Comparison of ENCODE assay signal across 9 cellular contexts in genomic region chr11:113991170-113991569, GRCh38. TPM values are rescaled to one million over a fixed set of nuclear protein-coding genes. Genes with fewer than 3 reads are reported as not detected.
DNase-seq lines count a peak whose midpoint lies in the region; ATAC-seq, FAIRE-seq and TF ChIP-seq lines count a peak whose summit lies in the region.
"Had no signal": no experiment of that assay in that cellular context is flagged by ENCODE, and none has a peak within 500 bp of the region (broad histone marks: within the 10 kb centered on the region; RNA-seq: fewer than 3 reads in every experiment).

No MANE protein-coding gene starts in this region.

- H3K36me3 Mint-ChIP-seq in neural crest cell (ENCODE audit: low read depth), result no peaks in the 10 kb centered on the region
- H3K36me3 Mint-ChIP-seq: natural killer cell had no signal

- H3K27ac ChIP-seq in endothelial cell of umbilical vein (ENCODE audit: insufficient read depth, low read depth, low read length), result no peak overlapping the region
- H3K27ac ChIP-seq in spleen, result no peak overlapping the region

- H4K20me1 ChIP-seq in endothelial cell of umbilical vein (replicated peaks; ENCODE audit: control insufficient read depth, extremely low read depth, insufficient read depth, low read length), result no peaks in the 10 kb centered on the region

- ATAC-seq in GM21786 (IDR thresholded peaks at IDR 0.05; ENCODE audit: unreplicated experiment), result no peak
- ATAC-seq: natural killer cell had no signal

- no peaks in the 10 kb centered on the region for H3K9me3 ChIP-seq in endothelial cell of umbilical vein (replicated peaks; ENCODE audit: control insufficient read depth, insufficient read depth, low read length)
- no peaks in the 10 kb centered on the region for H3K9me3 ChIP-seq in spleen

- POLR2A ChIA-PET in endothelial cell of umbilical vein (lab: Charles Lee), result no interaction called here

- intact Hi-C loops in endothelial cell of umbilical vein (cut with micrococcal nuclease), result loop anchor here (2.0 to 5.0 kb wide), 2 partner anchors 94 to 184 kb away; no protein-coding TSS in a partner anchor
- intact Hi-C loops in spleen (cut with DNase I; ENCODE audit: low total_unique reads), result loop anchor here (5.0 kb wide), 1 partner anchor 271 kb away; no protein-coding TSS in a partner anchor

- no peaks in the 10 kb centered on the region for H3K36me3 ChIP-seq in endothelial cell of umbilical vein (ENCODE audit: control insufficient read depth in 2 of 2, extremely low read depth in 1 of 2, insufficient read depth in 2 of 2, low read length in 2 of 2)
- H3K36me3 ChIP-seq in spleen, result no peaks in the 10 kb centered on the region

- DNase-seq in HCEC 1CT (peak; percentile 29), OCI-M1 (lab: John Stamatoyannopoulos, UW) (peak; percentile 74), endothelial cell of umbilical vein (ENCODE audit: low read depth, low spot score) (peak; percentile 38), neural crest cell (ENCODE audit: low read depth, low spot score) (peak; percentile 65), spleen (no peak), NCI-H1092 (lab: John Stamatoyannopoulos, UW) (no peak)
- DNase-seq: natural killer cell, NCI-H1930 had no signal

- H3K4me3 ChIP-seq in endothelial cell of umbilical vein (replicated peaks in 1 of 3; ENCODE audit: insufficient read depth in 1 of 3, low read depth in 1 of 3, low read length in 3 of 3), result no peak overlapping the region
- no peak overlapping the region for H3K4me3 ChIP-seq in spleen

- no peak for TF ChIP-seq CTCF in endothelial cell of umbilical vein (IDR thresholded peaks at IDR 0.05; ENCODE audit: extremely low read depth in 1 of 2, insufficient read depth in 1 of 2, low read depth in 1 of 2, low read length in 2 of 2)
- no peak for TF ChIP-seq CTCF in neural crest cell (conservative IDR thresholded peaks at IDR 0.05)
- no peak for TF ChIP-seq CTCF in spleen (IDR thresholded peaks at IDR 0.05 in 8 of 11, conservative IDR thresholded peaks at IDR 0.05 in 3 of 11)

- 12 to 24% (median 21%) methylated on average over 4 of the region's 4 CpGs for WGBS in spleen, 5 donors

- no peak overlapping the region for H3K9ac ChIP-seq in endothelial cell of umbilical vein (replicated peaks; ENCODE audit: extremely low read depth, insufficient read depth, low read length)

- no peak overlapping the region for H3K4me3 Mint-ChIP-seq in neural crest cell
- H3K4me3 Mint-ChIP-seq: natural killer cell had no signal

- no peaks in the 10 kb centered on the region for H3K9me1 ChIP-seq in endothelial cell of umbilical vein (replicated peaks; ENCODE audit: control insufficient read depth, extremely low read depth, insufficient read depth, low read length)

- BruUV-seq in endothelial cell of umbilical vein (replicated peaks; lab: Mats Ljungman, UMichigan), result no TSS peak

- dilution Hi-C loops in endothelial cell of umbilical vein (cut with MboI; ENCODE audit: extremely low pct_ligation_motif_present, low sequenced_read_pairs), result no loop called here

- H3K4me2 ChIP-seq in endothelial cell of umbilical vein (ENCODE audit: insufficient read depth, low read length), result no peak overlapping the region

- TF ChIP-seq POLR2A in endothelial cell of umbilical vein (IDR thresholded peaks at IDR 0.05; ENCODE audit: low read depth, low read length) (no peak), spleen (IDR thresholded peaks at IDR 0.05) (no peak)

- no peaks in the 10 kb centered on the region for H3K9me3 Mint-ChIP-seq in neural crest cell
- H3K9me3 Mint-ChIP-seq: natural killer cell had no signal

- CTCF ChIA-PET in endothelial cell of umbilical vein (lab: Charles Lee), result interaction anchor here (0.6 to 19.6 kb wide), 6 partner anchors 30 to 289 kb away, joined by 3 to 539 read pairs (median 3); no protein-coding TSS in a partner anchor

- peaks cover 0 to 4% of the 10 kb centered on the region in 2 experiments for H3K27me3 ChIP-seq in endothelial cell of umbilical vein (ENCODE audit: control insufficient read depth in 2 of 2, insufficient read depth in 2 of 2, low read length in 2 of 2)
- H3K27me3 ChIP-seq in spleen (replicated peaks in 1 of 7), result peaks cover 0 to 64% (median 0%) of the 10 kb centered on the region in 7 donors

- H3K79me2 ChIP-seq in endothelial cell of umbilical vein (ENCODE audit: control insufficient read depth, insufficient read depth, low read length), result no peaks in the 10 kb centered on the region

- no peak overlapping the region for H3K27ac Mint-ChIP-seq in neural crest cell (ENCODE audit: unreplicated experiment)
- H3K27ac Mint-ChIP-seq: natural killer cell had no signal

- peaks cover 17% of the 10 kb centered on the region for H3K4me1 Mint-ChIP-seq in neural crest cell
- H3K4me1 Mint-ChIP-seq: natural killer cell had no signal

- peaks cover 33% of the 10 kb centered on the region for H3K27me3 Mint-ChIP-seq in neural crest cell (ENCODE audit: low read depth)

- H2AFZ ChIP-seq in endothelial cell of umbilical vein (ENCODE audit: low read depth, low read length), result no peak overlapping the region

- FAIRE-seq in endothelial cell of umbilical vein (lab: Jason Lieb, UNC), result peak; percentile 66

- no peaks in the 10 kb centered on the region for H3K4me1 ChIP-seq in endothelial cell of umbilical vein (ENCODE audit: control insufficient read depth, extremely low read depth, insufficient read depth, low read length)
- H3K4me1 ChIP-seq in spleen, result peaks cover 0 to 7% (median 0%) of the 10 kb centered on the region in 6 donors

TF ChIP-seq in endothelial cell of umbilical vein, 7 proteins besides CTCF, POLR2A, EP300 and RAD21:
- TF ChIP-seq JUN (IDR thresholded peaks at IDR 0.05; ENCODE audit: borderline replicate concordance, insufficient read depth, insufficient read length, low read depth), result no peak
- TF ChIP-seq EZH2 (IDR thresholded peaks at IDR 0.05; ENCODE audit: borderline replicate concordance, low read depth, low read length, severe bottlenecking), result no peak
- no peak for TF ChIP-seq GATA2 (IDR thresholded peaks at IDR 0.05; ENCODE audit: insufficient read depth, insufficient read length, low read depth, low read length)
- no peak for TF ChIP-seq POLR2AphosphoS5 (IDR thresholded peaks at IDR 0.05; ENCODE audit: insufficient read depth, low read depth, low read length)
- no peak for TF ChIP-seq FOS (IDR thresholded peaks at IDR 0.05; ENCODE audit: borderline replicate concordance, insufficient read depth, low read length)
- TF ChIP-seq MYC (IDR thresholded peaks at IDR 0.05; ENCODE audit: low read depth, low read length), result no peak
- no peak for TF ChIP-seq MAX (IDR thresholded peaks at IDR 0.05; ENCODE audit: insufficient read depth, insufficient read length)

RNA-seq across cellular contexts. Expression of gene HTR3A, which starts 16.3 kb away (rescaled TPM):
- total RNA-seq in endothelial cell of umbilical vein, result not detected in 2 replicates
- polyA plus RNA-seq in endothelial cell of umbilical vein, result not detected in 2 replicates
- polyA plus RNA-seq in endothelial cell of umbilical vein (2011; cell fraction: cytosol; rRNA removed), result not detected in 2 replicates
- polyA plus RNA-seq in endothelial cell of umbilical vein (2011; cell fraction: nucleus; rRNA removed), result not detected in 2 replicates
- polyA plus RNA-seq in endothelial cell of umbilical vein (2012), result not detected in 2 replicates
- not detected in 2 replicates for polyA minus RNA-seq in endothelial cell of umbilical vein
- polyA minus RNA-seq in endothelial cell of umbilical vein (2011; cell fraction: cytosol; rRNA and poly(A)+ RNA removed), result 0.82 TPM
- not detected in 2 replicates for polyA minus RNA-seq in endothelial cell of umbilical vein (2011; cell fraction: nucleus; rRNA and poly(A)+ RNA removed)
- total RNA-seq in neural crest cell, result 3.8 and 4.6 TPM in 2 replicates
- total RNA-seq in spleen, result 1 to 10 TPM in 1 of 7 donors, under 1 TPM in 5, not detected in 1; 0.44 to 1.3 (median 0.60) TPM
- 1 to 10 TPM in 1 of 3 donors, under 1 TPM in 2; 0.38 to 2.9 (median 0.57) TPM for polyA plus RNA-seq in spleen
- total RNA-seq: natural killer cell had no signal

Comparison
In these comparisons a context has a peak if more than half of its experiments do, and no peak if none do; other contexts are left out.
1. DNase-seq: peak in HCEC 1CT (single experiment), OCI-M1 (single experiment), endothelial cell of umbilical vein (single experiment) and neural crest cell (single experiment); none in spleen (single experiment) and NCI-H1092 (single experiment).